In the genomic region with DNA sequence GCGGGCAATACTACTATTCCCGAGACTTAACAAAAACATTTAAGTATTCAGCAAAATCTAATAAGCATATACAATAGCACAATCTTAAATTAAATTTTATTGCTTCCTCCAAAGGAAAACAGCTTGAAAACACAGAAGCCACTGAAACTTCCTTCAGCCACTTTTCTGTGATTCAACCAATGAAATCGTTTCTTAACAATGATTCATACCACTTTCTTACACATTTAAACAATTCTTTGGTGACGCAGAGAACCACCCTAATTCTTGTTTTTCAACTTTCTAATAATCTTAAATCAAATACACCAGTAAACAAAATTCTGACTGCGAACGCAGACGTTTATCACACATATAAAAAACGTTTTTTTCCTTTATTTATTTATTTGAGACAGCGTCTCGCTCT, we compare ENCODE assay signal across 28 cellular contexts. TPM values are rescaled to one million over a fixed set of nuclear protein-coding genes. Genes with fewer than 3 reads are reported as not detected.
DNase-seq lines count a peak whose midpoint lies in the region; ATAC-seq, FAIRE-seq and TF ChIP-seq lines count a peak whose summit lies in the region.
"Had no signal": no experiment of that assay in that cellular context is flagged by ENCODE, and none has a peak within 500 bp of the region (broad histone marks: within the 10 kb centered on the region; RNA-seq: fewer than 3 reads in every experiment).

No MANE protein-coding gene starts in this region.

- intact Hi-C loops in endothelial cell of umbilical vein (cut with micrococcal nuclease), result no loop called here
- intact Hi-C loops in psoas muscle (cut with DNase I), result no loop called here

- H3K4me2 ChIP-seq in endothelial cell of umbilical vein (ENCODE audit: insufficient read depth, low read length) (peak overlapping the region; percentile 54), osteoblast (ENCODE audit: insufficient read depth, low read length) (no peak overlapping the region)

- FAIRE-seq in endothelial cell of umbilical vein (lab: Jason Lieb, UNC), result peak; percentile 55
- FAIRE-seq: GM18507 had no signal

- POLR2A ChIA-PET in endothelial cell of umbilical vein (lab: Charles Lee), result no interaction called here

- no TSS peak for BruUV-seq in endothelial cell of umbilical vein (replicated peaks; lab: Mats Ljungman, UMichigan)

- ATAC-seq in psoas muscle, result no peak
- ATAC-seq in GM21825 (IDR thresholded peaks at IDR 0.05; ENCODE audit: unreplicated experiment), result no peak
- ATAC-seq: stimulated activated memory B cell treated with anti-CD40 and anti-IgM and Interleukin-4, amounts not matched to agents 10 μg/mL and 1 μg/mL and 100 μg/mL, for 72 hours; T-cell had no signal

- H3K27ac ChIP-seq in endothelial cell of umbilical vein (ENCODE audit: insufficient read depth, low read depth, low read length), result peak overlapping the region; percentile 29
- no peak overlapping the region for H3K27ac ChIP-seq in psoas muscle
- H3K27ac ChIP-seq in osteoblast (ENCODE audit: low read depth, low read length), result no peak overlapping the region
- H3K27ac ChIP-seq: ascending aorta, skin epidermis had no signal

- peak overlapping the region in 1 of 3 experiments; percentile 26 for H3K4me3 ChIP-seq in endothelial cell of umbilical vein (replicated peaks in 1 of 3; ENCODE audit: insufficient read depth in 1 of 3, low read depth in 1 of 3, low read length in 3 of 3)
- H3K4me3 ChIP-seq in psoas muscle, result peak overlapping the region; percentile 90
- no peak overlapping the region for H3K4me3 ChIP-seq in osteoblast (ENCODE audit: insufficient read depth, low read length)
- H3K4me3 ChIP-seq: ascending aorta, skin epidermis had no signal

- H3K9me3 ChIP-seq in endothelial cell of umbilical vein (replicated peaks; ENCODE audit: control insufficient read depth, insufficient read depth, low read length) (no peaks in the 10 kb centered on the region), psoas muscle (no peaks in the 10 kb centered on the region), osteoblast (ENCODE audit: low read depth, low read length) (no peaks in the 10 kb centered on the region)
- H3K9me3 ChIP-seq: ascending aorta, BE2C, upper lobe of left lung had no signal

- no peaks in the 10 kb centered on the region for H3K27me3 ChIP-seq in endothelial cell of umbilical vein (ENCODE audit: control insufficient read depth in 2 of 2, insufficient read depth in 2 of 2, low read length in 2 of 2)
- no peaks in the 10 kb centered on the region for H3K27me3 ChIP-seq in psoas muscle (ENCODE audit: insufficient read depth in 3 of 3, low read length in 2 of 3)
- no peaks in the 10 kb centered on the region for H3K27me3 ChIP-seq in osteoblast (ENCODE audit: insufficient read depth, low read length)
- H3K27me3 ChIP-seq: ascending aorta, BE2C had no signal

- H3K9ac ChIP-seq in endothelial cell of umbilical vein (replicated peaks; ENCODE audit: extremely low read depth, insufficient read depth, low read length), result no peak overlapping the region

- in situ Hi-C loops in Caki2 (cut with HindIII; ENCODE audit: low pct_unique_long_range_greater_than_20kb, low sequenced_read_pairs), result no loop called here

- peaks cover 41% of the 10 kb centered on the region for H3K4me1 ChIP-seq in endothelial cell of umbilical vein (ENCODE audit: control insufficient read depth, extremely low read depth, insufficient read depth, low read length)
- H3K4me1 ChIP-seq in psoas muscle, result peaks cover 38% of the 10 kb centered on the region
- H3K4me1 ChIP-seq in osteoblast (ENCODE audit: insufficient read depth, low read length), result peaks cover 35% of the 10 kb centered on the region
- H3K4me1 ChIP-seq: BE2C had no signal

- H3K79me2 ChIP-seq in endothelial cell of umbilical vein (ENCODE audit: control insufficient read depth, insufficient read depth, low read length), result peaks cover 84% of the 10 kb centered on the region
- H3K79me2 ChIP-seq in osteoblast (ENCODE audit: insufficient read depth, low read length), result peaks cover 82% of the 10 kb centered on the region

- H2AFZ ChIP-seq in endothelial cell of umbilical vein (ENCODE audit: low read depth, low read length) (no peak overlapping the region), osteoblast (ENCODE audit: low read length) (no peak overlapping the region)

- H4K20me1 ChIP-seq in endothelial cell of umbilical vein (replicated peaks; ENCODE audit: control insufficient read depth, extremely low read depth, insufficient read depth, low read length) (peaks cover 11% of the 10 kb centered on the region), osteoblast (ENCODE audit: insufficient read depth, low read length) (peaks cover 48% of the 10 kb centered on the region)

- H3K9me1 ChIP-seq in endothelial cell of umbilical vein (replicated peaks; ENCODE audit: control insufficient read depth, extremely low read depth, insufficient read depth, low read length), result no peaks in the 10 kb centered on the region

- CTCF ChIA-PET in endothelial cell of umbilical vein (lab: Charles Lee), result interaction anchor here (0.9 to 1.0 kb wide), 2 partner anchors 18 to 70 kb away, joined by 3 to 4 read pairs; no protein-coding TSS in a partner anchor

- no peak for TF ChIP-seq CTCF in endothelial cell of umbilical vein (IDR thresholded peaks at IDR 0.05; ENCODE audit: extremely low read depth in 1 of 2, insufficient read depth in 1 of 2, low read depth in 1 of 2, low read length in 2 of 2)
- no peak for TF ChIP-seq CTCF in psoas muscle (IDR thresholded peaks at IDR 0.05)
- no peak for TF ChIP-seq CTCF in osteoblast (IDR thresholded peaks at IDR 0.05; ENCODE audit: extremely low read depth, low read depth, low read length)

- dilution Hi-C loops in endothelial cell of umbilical vein (cut with MboI; ENCODE audit: extremely low pct_ligation_motif_present, low sequenced_read_pairs), result no loop called here

- H3K36me3 ChIP-seq in endothelial cell of umbilical vein (ENCODE audit: control insufficient read depth in 2 of 2, extremely low read depth in 1 of 2, insufficient read depth in 2 of 2, low read length in 2 of 2) (no peaks in the 10 kb centered on the region), psoas muscle (ENCODE audit: insufficient read depth in 1 of 2, low read depth in 1 of 2) (no peaks in the 10 kb centered on the region), osteoblast (ENCODE audit: insufficient read depth, low read length) (no peaks in the 10 kb centered on the region)
- H3K36me3 ChIP-seq: ascending aorta, BE2C, upper lobe of left lung had no signal

- 76 to 80% (median 79%) methylated on average over 10 of the region's 10 CpGs for WGBS in psoas muscle, 3 donors

- DNase-seq in Caki2 (ENCODE audit: low read depth) (peak; percentile 67), M059J (ENCODE audit: low read depth) (peak; percentile 38), endothelial cell of umbilical vein (ENCODE audit: low read depth, low spot score) (peak; percentile 77), psoas muscle (no peak), osteoblast (ENCODE audit: insufficient read length, low spot score, missing footprints) (no peak), SIG-M5 treated with dmso at 0.1 percent for 504 hours (lab: John Stamatoyannopoulos, UW; ENCODE audit: unreplicated experiment) (no peak)
- DNase-seq: activated B cell treated with CpG ODN at 0.5 μM for 24 hours; activated CD4-positive, alpha-beta T cell treated with anti-CD3 and anti-CD28 coated beads, Interleukin-2, amount 50 U/mL, for 1 hour; activated gamma-delta T cell treated with Interleukin-2 at 50 U/mL for 16 hours; activated T-cell treated with anti-CD3 and anti-CD28 coated beads, Interleukin-2, amount 50 U/mL, for 48 hours; BE2C; CD8-positive, alpha-beta memory T cell; DMS 273 treated with DMSO at 0.1 percent for 48 hours; EL; H9; immature natural killer cell; NCI-H1092; NCI-H1930; NCI-H510A treated with DMSO at 0.1 percent for 48 hours; nephron progenitor cell; RPMI8226; T-cell; upper lobe of left lung had no signal

- no peak for TF ChIP-seq POLR2A in endothelial cell of umbilical vein (IDR thresholded peaks at IDR 0.05; ENCODE audit: low read depth, low read length)

TF ChIP-seq in endothelial cell of umbilical vein, 7 proteins besides CTCF, POLR2A, EP300 and RAD21:
- no peak for TF ChIP-seq GATA2 (IDR thresholded peaks at IDR 0.05; ENCODE audit: insufficient read depth, insufficient read length, low read depth, low read length)
- TF ChIP-seq EZH2 (IDR thresholded peaks at IDR 0.05; ENCODE audit: borderline replicate concordance, low read depth, low read length, severe bottlenecking), result no peak
- peak; percentile 31 for TF ChIP-seq FOS (IDR thresholded peaks at IDR 0.05; ENCODE audit: borderline replicate concordance, insufficient read depth, low read length)
- no peak for TF ChIP-seq POLR2AphosphoS5 (IDR thresholded peaks at IDR 0.05; ENCODE audit: insufficient read depth, low read depth, low read length)
- TF ChIP-seq, protein P1, sequence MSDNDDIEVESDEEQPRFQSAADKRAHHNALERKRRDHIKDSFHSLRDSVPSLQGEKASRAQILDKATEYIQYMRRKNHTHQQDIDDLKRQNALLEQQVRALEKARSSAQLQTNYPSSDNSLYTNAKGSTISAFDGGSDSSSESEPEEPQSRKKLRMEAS (IDR thresholded peaks at IDR 0.05; ENCODE audit: insufficient read depth, insufficient read length), result no peak
- peak; percentile 12 for TF ChIP-seq JUN (IDR thresholded peaks at IDR 0.05; ENCODE audit: borderline replicate concordance, insufficient read depth, insufficient read length, low read depth)
- TF ChIP-seq MYC (IDR thresholded peaks at IDR 0.05; ENCODE audit: low read depth, low read length), result no peak

RNA-seq across cellular contexts. Expression of a gene that starts 4.1 kb away (rescaled TPM):
- 25.0 and 39.3 TPM in 2 replicates for total RNA-seq in Caki2 (2014; rRNA removed; shearing (Covaris generic); ENCODE audit: low replicate concordance)
- 18.2 and 45.2 TPM in 2 replicates for total RNA-seq in M059J (2014; rRNA removed; shearing (Covaris generic))
- total RNA-seq in endothelial cell of umbilical vein, result 128 and 133 TPM in 2 replicates
- 43.8 and 45.6 TPM in 2 replicates for polyA plus RNA-seq in endothelial cell of umbilical vein
- polyA plus RNA-seq in endothelial cell of umbilical vein (2011; cell fraction: cytosol; rRNA removed), result 46.5 and 50.7 TPM in 2 replicates
- polyA plus RNA-seq in endothelial cell of umbilical vein (2011; cell fraction: nucleus; rRNA removed), result 107 and 123 TPM in 2 replicates
- 47.6 and 61.8 TPM in 2 replicates for polyA plus RNA-seq in endothelial cell of umbilical vein (2012)
- 118 and 121 TPM in 2 replicates for polyA minus RNA-seq in endothelial cell of umbilical vein
- 22.8 TPM for polyA minus RNA-seq in endothelial cell of umbilical vein (2011; cell fraction: cytosol; rRNA and poly(A)+ RNA removed)
- polyA minus RNA-seq in endothelial cell of umbilical vein (2011; cell fraction: nucleus; rRNA and poly(A)+ RNA removed), result 164 and 213 TPM in 2 replicates
- 10 to 100 TPM; 32.6 to 49.9 (median 48.1) TPM for total RNA-seq in psoas muscle
- 10 to 100 TPM in 2 of 3 donors, 1 to 10 TPM in 1; 8.6 to 16.3 (median 15.5) TPM for polyA plus RNA-seq in psoas muscle
- 74.3 and 86.9 TPM in 2 replicates for total RNA-seq in osteoblast
- total RNA-seq: CD8-positive, alpha-beta memory T cell had no signal
- polyA plus RNA-seq: CD8-positive, alpha-beta memory T cell; immature natural killer cell had no signal

Comparison
In these comparisons a context has a peak if more than half of its experiments do, and no peak if none do; other contexts are left out.
1. DNase-seq: peak in Caki2 (single experiment), M059J (single experiment) and endothelial cell of umbilical vein (single experiment); none in psoas muscle (0 of 2), osteoblast (single experiment) and SIG-M5 treated with dmso at 0.1 percent for 504 hours (single experiment).